ENCODE assay signal across 26 cellular contexts in the genomic region with DNA sequence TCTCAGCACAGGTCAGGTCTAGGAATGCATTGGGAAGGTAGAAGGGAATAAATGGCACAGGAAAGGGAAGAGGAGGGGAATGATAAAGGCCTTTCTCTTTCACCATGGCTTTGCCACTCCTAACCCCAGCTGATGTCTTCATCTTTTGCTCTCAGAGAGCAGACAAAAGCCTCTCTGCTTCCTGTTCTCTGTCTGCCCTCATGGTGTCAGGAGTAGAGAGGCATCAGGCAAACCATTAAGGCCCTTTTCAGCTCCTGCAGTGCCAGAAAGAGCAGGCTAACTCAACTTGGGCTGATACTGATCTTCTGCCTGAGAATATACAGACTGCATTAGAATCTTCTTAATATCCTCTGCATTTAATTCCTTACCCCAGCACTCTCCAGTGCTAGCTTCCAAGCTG. TPM values are rescaled to one million over a fixed set of nuclear protein-coding genes. Genes with fewer than 3 reads are reported as not detected.
A peak's percentile ranks its signal among the peaks of the same experiment; 100 is the strongest.
DNase-seq lines count a peak whose midpoint lies in the region; ATAC-seq and TF ChIP-seq lines count a peak whose summit lies in the region.
"Had no signal": no experiment of that assay in that cellular context is flagged by ENCODE, and none has a peak within 500 bp of the region (broad histone marks: within the 10 kb centered on the region; RNA-seq: fewer than 3 reads in every experiment).

No MANE protein-coding gene starts in this region.

- H3K4me1 Mint-ChIP-seq in WTC11 (peaks cover 5% of the 10 kb centered on the region), osteocyte (ENCODE audit: unreplicated experiment) (peaks cover 53% of the 10 kb centered on the region)
- no peaks in the 10 kb centered on the region for H3K4me1 Mint-ChIP-seq in CD4-positive, alpha-beta memory T cell
- H3K4me1 Mint-ChIP-seq: activated CD4-positive, alpha-beta T cell treated with anti-CD3 and anti-CD28 coated beads, Interleukin-2, amount 10 ng/mL, durations not matched to agents 24 days and 14 days; activated naive CD8-positive, alpha-beta T cell treated with anti-CD3 and anti-CD28 coated beads for 36 hours; neural progenitor cell had no signal

- H3K4me1 ChIP-seq in Loucy (ENCODE audit: insufficient read depth, low read length, poor library complexity, severe bottlenecking): peaks cover 44% of the 10 kb centered on the region
- no peaks in the 10 kb centered on the region for H3K4me1 ChIP-seq in CD4-positive, alpha-beta memory T cell (ENCODE audit: insufficient read depth, low read length)
- H3K4me1 ChIP-seq: gastroesophageal sphincter, neural progenitor cell, SJCRH30 had no signal

- H3K4me3 Mint-ChIP-seq in WTC11 (no peak overlapping the region), osteocyte (ENCODE audit: unreplicated experiment) (no peak overlapping the region)
- no peak overlapping the region for H3K4me3 Mint-ChIP-seq in CD4-positive, alpha-beta memory T cell
- H3K4me3 Mint-ChIP-seq: activated CD4-positive, alpha-beta T cell treated with anti-CD3 and anti-CD28 coated beads, Interleukin-2, amount 10 ng/mL, durations not matched to agents 24 days and 14 days; activated naive CD8-positive, alpha-beta T cell treated with anti-CD3 and anti-CD28 coated beads for 36 hours; effector memory CD8-positive, alpha-beta T cell; neural progenitor cell; T-helper 1 cell treated with Interleukin-12 subunit alpha and Interleukin-12 subunit beta and Interleukin-4 antibody, amounts not matched to agents 30 μg/mL and 1 μg/mL, for 36 hours had no signal

- H3K4me3 ChIP-seq in Loucy (ENCODE audit: low read length, poor library complexity, severe bottlenecking): no peak overlapping the region
- no peak overlapping the region for H3K4me3 ChIP-seq in CD4-positive, alpha-beta memory T cell (ENCODE audit: low read length in 2 of 2)
- H3K4me3 ChIP-seq: esophagus squamous epithelium, gastroesophageal sphincter, neural progenitor cell, Peyer's patch, SJCRH30, thyroid gland had no signal

- no peaks in the 10 kb centered on the region for H3K9me3 ChIP-seq in Loucy (ENCODE audit: insufficient read depth, low read depth, low read length)
- no peaks in the 10 kb centered on the region for H3K9me3 ChIP-seq in CD4-positive, alpha-beta memory T cell (ENCODE audit: control insufficient read depth in 1 of 2, low read length in 2 of 2)
- H3K9me3 ChIP-seq: esophagus squamous epithelium, gastroesophageal sphincter, Peyer's patch, SJCRH30, thyroid gland had no signal

- TF ChIP-seq CTCF in Loucy (conservative IDR thresholded peaks at IDR 0.05; ENCODE audit: low read length) (0 out of 2 replicates have a peak, but pooled peaks have one; percentile 8), WTC11 (IDR thresholded peaks at IDR 0.05) (no peak), osteocyte (IDR thresholded peaks at IDR 0.05) (no peak)

- CTCF ChIA-PET in WTC11 (lab: Charles Lee): no interaction called here
- CTCF ChIA-PET in CD4-positive, alpha-beta memory T cell (lab: Charles Lee; ENCODE audit: partially characterized antibody): no interaction called here

- H3K9ac ChIP-seq in Loucy (ENCODE audit: low read depth, low read length, poor library complexity, severe bottlenecking): no peak overlapping the region
- H3K9ac ChIP-seq: neural progenitor cell had no signal

- H3K36me3 Mint-ChIP-seq in WTC11: no peaks in the 10 kb centered on the region
- peaks cover 2% of the 10 kb centered on the region for H3K36me3 Mint-ChIP-seq in osteocyte (ENCODE audit: unreplicated experiment)
- H3K36me3 Mint-ChIP-seq in CD4-positive, alpha-beta memory T cell: no peaks in the 10 kb centered on the region
- H3K36me3 Mint-ChIP-seq: activated naive CD8-positive, alpha-beta T cell treated with anti-CD3 and anti-CD28 coated beads for 36 hours; neural progenitor cell had no signal

- no peaks in the 10 kb centered on the region for H4K20me1 ChIP-seq in Loucy (ENCODE audit: insufficient read depth, low read length, poor library complexity, severe bottlenecking)

- DNase-seq in DMS153 (lab: John Stamatoyannopoulos, UW) (peak; percentile 38), DMS153 treated with DMSO at 0.1 percent for 48 hours (lab: John Stamatoyannopoulos, UW; ENCODE audit: unreplicated experiment) (no peak), WTC11 (ENCODE audit: low spot score) (no peak), osteocyte (ENCODE audit: extremely low spot score, unreplicated experiment) (no peak), germinal center (ENCODE audit: low spot score) (no peak), epidermal melanocyte (ENCODE audit: insufficient read length, low spot score) (no peak)
- no peak for DNase-seq in CD4-positive, alpha-beta memory T cell
- DNase-seq: activated CD4-positive, alpha-beta T cell treated with anti-CD3 and anti-CD28 coated beads, Interleukin-2, amount 10 ng/mL, durations not matched to agents 24 days and 14 days; activated naive CD8-positive, alpha-beta T cell treated with anti-CD3 and anti-CD28 coated beads for 36 hours; effector memory CD8-positive, alpha-beta T cell; esophagus squamous epithelium; islet precursor cell; MM.1S; NCI-H1694 treated with DMSO at 0.1 percent for 48 hours; NCI-H2227 treated with DMSO at 0.1 percent for 48 hours; Peyer's patch; SJCRH30; stimulated activated CD4-positive, alpha-beta T cell treated with anti-CD3 and anti-CD28 coated beads, Interleukin-2, amount 100 ng/mL, for 48 hours; stimulated activated naive CD4-positive, alpha-beta T cell treated with Interleukin-2 at 50 U/mL for 16 hours; thyroid gland had no signal

- no peak overlapping the region for H3K27ac ChIP-seq in CD4-positive, alpha-beta memory T cell (ENCODE audit: low read depth, low read length)
- H3K27ac ChIP-seq: 22Rv1, esophagus squamous epithelium, gastroesophageal sphincter, neural progenitor cell, SJCRH30, thyroid gland had no signal

- no peaks in the 10 kb centered on the region for H3F3A ChIP-seq in Loucy (ENCODE audit: low read depth)

- no peaks in the 10 kb centered on the region for H3K79me2 ChIP-seq in Loucy (ENCODE audit: insufficient read depth, low read length)

- intact Hi-C loops in CD4-positive, alpha-beta memory T cell (cut with micrococcal nuclease): no loop called here

- H3K27me3 Mint-ChIP-seq in WTC11 (ENCODE audit: low read depth) (no peaks in the 10 kb centered on the region), osteocyte (ENCODE audit: unreplicated experiment) (no peaks in the 10 kb centered on the region)
- H3K27me3 Mint-ChIP-seq in CD4-positive, alpha-beta memory T cell: peaks cover 0 to 5% of the 10 kb centered on the region in 2 donors
- H3K27me3 Mint-ChIP-seq: activated naive CD8-positive, alpha-beta T cell treated with anti-CD3 and anti-CD28 coated beads for 36 hours had no signal

- H3K27me3 ChIP-seq in Loucy (ENCODE audit: insufficient read depth, low read length, poor library complexity, severe bottlenecking): no peaks in the 10 kb centered on the region
- H3K27me3 ChIP-seq in CD4-positive, alpha-beta memory T cell (ENCODE audit: insufficient read depth, low read length): no peaks in the 10 kb centered on the region
- H3K27me3 ChIP-seq: esophagus squamous epithelium, gastroesophageal sphincter, neural progenitor cell, Peyer's patch, SJCRH30, thyroid gland had no signal

- H3K36me3 ChIP-seq in Loucy (ENCODE audit: insufficient read depth, low read length): no peaks in the 10 kb centered on the region
- H3K36me3 ChIP-seq in CD4-positive, alpha-beta memory T cell (ENCODE audit: insufficient read depth, low read length): no peaks in the 10 kb centered on the region
- H3K36me3 ChIP-seq: esophagus squamous epithelium, gastroesophageal sphincter, neural progenitor cell, Peyer's patch, SJCRH30, thyroid gland had no signal

- ATAC-seq in WTC11: peak; percentile 73
- ATAC-seq: effector memory CD8-positive, alpha-beta T cell; gastroesophageal sphincter had no signal

- no peak overlapping the region for H3K4me2 ChIP-seq in Loucy (ENCODE audit: low read depth, low read length, poor library complexity, severe bottlenecking)
- H3K4me2 ChIP-seq: neural progenitor cell had no signal

- H3K27ac Mint-ChIP-seq in WTC11 (no peak overlapping the region), osteocyte (ENCODE audit: unreplicated experiment) (peak overlapping the region; percentile 19)
- no peak overlapping the region for H3K27ac Mint-ChIP-seq in CD4-positive, alpha-beta memory T cell
- H3K27ac Mint-ChIP-seq: activated CD4-positive, alpha-beta T cell treated with anti-CD3 and anti-CD28 coated beads, Interleukin-2, amount 10 ng/mL, durations not matched to agents 24 days and 14 days; activated naive CD8-positive, alpha-beta T cell treated with anti-CD3 and anti-CD28 coated beads for 36 hours; activated T-helper 2 cell treated with anti-CD3 and anti-CD28 coated beads, Interferon-gamma antibody, Interleukin-2, Interleukin-4, amounts not matched to agents 10 μg/mL and 5 μg/mL and 100 μg/mL, durations not matched to agents 14 hours and 24 hours and 36 hours; effector memory CD8-positive, alpha-beta T cell; neural progenitor cell; T-helper 1 cell treated with Interleukin-12 subunit alpha and Interleukin-12 subunit beta and Interleukin-4 antibody, amounts not matched to agents 30 μg/mL and 1 μg/mL, for 36 hours had no signal

- no peaks in the 10 kb centered on the region for H3K9me2 ChIP-seq in Loucy (replicated peaks; ENCODE audit: low read depth, low read length)

- H3K9me3 Mint-ChIP-seq in WTC11 (no peaks in the 10 kb centered on the region), osteocyte (ENCODE audit: unreplicated experiment) (peaks cover 4% of the 10 kb centered on the region)
- no peaks in the 10 kb centered on the region for H3K9me3 Mint-ChIP-seq in CD4-positive, alpha-beta memory T cell
- H3K9me3 Mint-ChIP-seq: activated naive CD8-positive, alpha-beta T cell treated with anti-CD3 and anti-CD28 coated beads for 36 hours; activated T-helper 2 cell treated with anti-CD3 and anti-CD28 coated beads, Interferon-gamma antibody, Interleukin-2, Interleukin-4, amounts not matched to agents 10 μg/mL and 5 μg/mL and 100 μg/mL, durations not matched to agents 14 hours and 24 hours and 36 hours; effector memory CD8-positive, alpha-beta T cell; neural progenitor cell; T-helper 1 cell treated with Interleukin-12 subunit alpha and Interleukin-12 subunit beta and Interleukin-4 antibody, amounts not matched to agents 30 μg/mL and 1 μg/mL, for 36 hours had no signal

- POLR2A ChIA-PET in WTC11 (lab: Charles Lee): no interaction called here
- POLR2A ChIA-PET in CD4-positive, alpha-beta memory T cell (lab: Charles Lee; ENCODE audit: partially characterized antibody): no interaction called here

- H2AFZ ChIP-seq in Loucy (ENCODE audit: low read length): peak overlapping the region; percentile 66
- H2AFZ ChIP-seq: neural progenitor cell had no signal

TF ChIP-seq in WTC11, 78 proteins besides CTCF, POLR2A, EP300 and RAD21 (continues in another document):
- no peak for TF ChIP-seq RORB (CRISPR knock-in tag; IDR thresholded peaks at IDR 0.05)

RNA-seq across cellular contexts. Expression of a gene that starts 48.0 kb away (rescaled TPM):
- total RNA-seq in WTC11 (2021) (9.9 to 13.2 TPM (median 9.9 TPM) in 3 replicates), osteocyte (32.2 and 34.8 TPM in 2 replicates)
- 10 to 100 TPM; 36.5 TPM for total RNA-seq in CD4-positive, alpha-beta memory T cell
- 1 to 10 TPM in 1 of 2 donors, under 1 TPM in 1; 0.90 to 7.2 TPM for polyA plus RNA-seq in CD4-positive, alpha-beta memory T cell
